Comparison of ENCODE assay signal across 8 cellular contexts in genomic region chr1:234975122-234975940, GRCh38.
DNase-seq lines count a peak whose midpoint lies in the region; ATAC-seq and TF ChIP-seq lines count a peak whose summit lies in the region.

No MANE protein-coding gene starts in this region.

- no peak for ATAC-seq in HG02884 (IDR thresholded peaks at IDR 0.05; ENCODE audit: unreplicated experiment)

- peak overlapping the region; percentile 44 for H3K27ac Mint-ChIP-seq in activated CD4-positive, alpha-beta T cell treated with anti-CD3 and anti-CD28 coated beads, Interleukin-2, amount 10 ng/mL, durations not matched to agents 7 days and 5 days
- peak overlapping the region; percentile 86 for H3K27ac Mint-ChIP-seq in nephron progenitor cell

- no peaks in the 10 kb centered on the region for H3K27me3 Mint-ChIP-seq in activated CD4-positive, alpha-beta T cell treated with anti-CD3 and anti-CD28 coated beads, Interleukin-2, amount 10 ng/mL, durations not matched to agents 7 days and 5 days
- H3K27me3 Mint-ChIP-seq in nephron progenitor cell (ENCODE audit: low read depth, poor library complexity), result peaks cover 3% of the 10 kb centered on the region

- no peak overlapping the region for H3K4me3 ChIP-seq in coronary artery

- TF ChIP-seq CTCF in coronary artery (IDR thresholded peaks at IDR 0.05) (no peak), nephron progenitor cell (IDR thresholded peaks at IDR 0.05) (no peak)

- H3K36me3 Mint-ChIP-seq in activated CD4-positive, alpha-beta T cell treated with anti-CD3 and anti-CD28 coated beads, Interleukin-2, amount 10 ng/mL, durations not matched to agents 7 days and 5 days (ENCODE audit: low read depth), result peaks cover 4% of the 10 kb centered on the region
- H3K36me3 Mint-ChIP-seq in nephron progenitor cell (ENCODE audit: low read depth), result no peaks in the 10 kb centered on the region

- H3K4me1 Mint-ChIP-seq in activated CD4-positive, alpha-beta T cell treated with anti-CD3 and anti-CD28 coated beads, Interleukin-2, amount 10 ng/mL, durations not matched to agents 7 days and 5 days, result peaks cover 85% of the 10 kb centered on the region
- peaks cover 100% of the 10 kb centered on the region for H3K4me1 Mint-ChIP-seq in nephron progenitor cell

- CTCF ChIA-PET in activated CD4-positive, alpha-beta T cell treated with anti-CD3 and anti-CD28 coated beads, Interleukin-2, amount 10 ng/mL, durations not matched to agents 7 days and 5 days (lab: Charles Lee), result interaction anchor here (1.0 to 3.0 kb wide), 11 partner anchors 8 to 377 kb away, joined by 3 to 14 read pairs (median 4); no protein-coding TSS in a partner anchor

- H3K4me3 Mint-ChIP-seq in activated CD4-positive, alpha-beta T cell treated with anti-CD3 and anti-CD28 coated beads, Interleukin-2, amount 10 ng/mL, durations not matched to agents 7 days and 5 days, result no peak overlapping the region
- no peak overlapping the region for H3K4me3 Mint-ChIP-seq in nephron progenitor cell

- H3K9me3 Mint-ChIP-seq in activated CD4-positive, alpha-beta T cell treated with anti-CD3 and anti-CD28 coated beads, Interleukin-2, amount 10 ng/mL, durations not matched to agents 7 days and 5 days, result peaks cover 4% of the 10 kb centered on the region
- no peaks in the 10 kb centered on the region for H3K9me3 Mint-ChIP-seq in nephron progenitor cell

- H3K27ac ChIP-seq in coronary artery, result peak overlapping the region; percentile 41 to 99

- POLR2A ChIA-PET in activated CD4-positive, alpha-beta T cell treated with anti-CD3 and anti-CD28 coated beads, Interleukin-2, amount 10 ng/mL, durations not matched to agents 7 days and 5 days (lab: Charles Lee), result no interaction called here

- DNase-seq in activated CD4-positive, alpha-beta T cell treated with anti-CD3 and anti-CD28 coated beads, Interleukin-2, amount 10 ng/mL, durations not matched to agents 7 days and 5 days, result no peak
- DNase-seq in activated CD4-positive, alpha-beta T cell treated with anti-CD3 and anti-CD28 coated beads for 4 hours, result no peak
- DNase-seq in OCI-M1 (lab: John Stamatoyannopoulos, UW) (peak; percentile 95), coronary artery (ENCODE audit: low spot score) (peak; percentile 60), nephron progenitor cell (no peak), middle frontal gyrus (ENCODE audit: extremely low spot score, low spot score) (no peak), GDM1 (lab: John Stamatoyannopoulos, UW) (no peak)

Comparison
In these comparisons a context has a peak if more than half of its experiments do, and no peak if none do; other contexts are left out.
1. DNase-seq: peak in OCI-M1 (single experiment) and coronary artery (single experiment); none in activated CD4-positive, alpha-beta T cell treated with anti-CD3 and anti-CD28 coated beads, Interleukin-2, amount 10 ng/mL, durations not matched to agents 7 days and 5 days (single experiment), activated CD4-positive, alpha-beta T cell treated with anti-CD3 and anti-CD28 coated beads for 4 hours (0 of 2), nephron progenitor cell (single experiment), middle frontal gyrus (single experiment) and GDM1 (single experiment).